ENCODE assay signal across 8 cellular contexts in the genomic region with DNA sequence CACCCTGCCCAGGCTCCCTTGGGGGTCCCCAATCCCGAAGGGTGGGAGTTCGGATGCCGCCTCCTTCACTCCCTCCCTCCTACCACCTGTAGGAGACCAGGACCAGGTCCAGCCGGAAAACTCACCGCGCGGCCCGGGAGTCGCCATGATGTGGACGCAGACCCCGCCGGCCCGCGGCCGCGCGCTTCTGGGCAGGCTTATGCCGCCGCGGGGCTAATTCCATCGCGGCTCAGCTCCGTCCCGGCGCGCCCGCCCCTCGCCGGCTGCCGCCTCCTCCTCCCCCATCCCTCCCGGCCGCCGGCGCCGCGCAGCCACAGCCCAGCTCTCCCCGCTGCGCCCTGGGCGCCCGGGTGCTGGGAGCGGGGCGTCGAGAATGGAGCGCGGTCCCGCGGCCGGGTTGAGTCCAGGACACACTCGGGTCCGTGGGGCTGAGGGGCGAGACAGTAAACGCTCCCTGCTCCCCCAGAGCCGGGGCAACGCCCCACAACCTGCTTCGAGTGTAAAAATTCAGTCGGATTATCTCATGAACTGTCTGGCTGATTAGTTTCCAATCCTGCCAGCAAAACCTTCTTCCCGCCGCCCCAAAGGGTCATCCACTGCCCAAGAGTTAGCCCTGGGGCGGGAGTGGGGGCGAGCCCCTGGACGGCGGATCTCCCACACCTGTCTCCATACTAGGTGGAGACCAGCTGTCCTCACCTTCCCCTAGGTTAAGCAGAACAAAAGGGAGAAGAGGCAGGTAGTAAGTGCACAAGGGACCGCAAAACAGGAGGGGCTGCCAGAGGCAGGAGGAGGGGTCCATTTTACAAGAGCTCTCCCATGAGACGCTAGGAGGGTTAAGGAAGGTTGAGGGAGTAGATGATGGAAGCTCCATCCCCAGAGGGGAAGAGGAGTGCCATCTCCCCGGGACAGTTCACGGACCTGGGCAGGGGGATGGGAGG. TPM values are rescaled to one million over a fixed set of nuclear protein-coding genes. Genes with fewer than 3 reads are reported as not detected.
A peak's percentile ranks its signal among the peaks of the same experiment; 100 is the strongest.
DNase-seq lines count a peak whose midpoint lies in the region; FAIRE-seq and TF ChIP-seq lines count a peak whose summit lies in the region.

TSS of gene ANO2 (minus strand) at position 189 of the 938 bp plus-strand sequence. CDS start at position 147, 42 bp downstream.

- 3% methylated on average over 42 of the region's 66 CpGs for WGBS in mesenchymal stem cell

- peaks cover 6% of the 10 kb centered on the region for H3K4me1 ChIP-seq in mesenchymal stem cell (ENCODE audit: control insufficient read depth, insufficient read depth, low read depth, low read length)

- peaks cover 65 to 70% of the 10 kb centered on the region in 2 experiments for H3K27me3 ChIP-seq in mesenchymal stem cell (ENCODE audit: control insufficient read depth in 1 of 2, insufficient read depth in 1 of 2, low read length in 2 of 2)

- H3K23ac ChIP-seq in mesenchymal stem cell (ENCODE audit: low read length in 2 of 2) = no peak within 1 kb of the TSS

- H2BK5ac ChIP-seq in mesenchymal stem cell (ENCODE audit: low read depth, low read length, poor library complexity, severe bottlenecking) = no peak within 1 kb of the TSS

- no peak within 1 kb of the TSS for H3K4ac ChIP-seq in mesenchymal stem cell (ENCODE audit: low read depth in 1 of 2, low read length in 2 of 2)

- no peak for TF ChIP-seq CTCF in 22Rv1 (IDR thresholded peaks at IDR 0.05)

- no peaks in the 10 kb centered on the region for H3K79me1 ChIP-seq in mesenchymal stem cell (replicated peaks; ENCODE audit: low read length, poor library complexity, severe bottlenecking)

- H3K18ac ChIP-seq in mesenchymal stem cell (ENCODE audit: low read depth in 1 of 2, low read length in 2 of 2) = no peak within 1 kb of the TSS

- H2BK12ac ChIP-seq in mesenchymal stem cell (ENCODE audit: low read length in 2 of 2) = no peak within 1 kb of the TSS

- no peak within 1 kb of the TSS for H2AK5ac ChIP-seq in mesenchymal stem cell (ENCODE audit: low read length, severe bottlenecking)

- peak within 1 kb of the TSS; percentile 94 for H3K4me2 ChIP-seq in mesenchymal stem cell (ENCODE audit: low read length, poor library complexity, severe bottlenecking)

- FAIRE-seq in GM12891 (lab: Jason Lieb, UNC) = no peak

- H2BK15ac ChIP-seq in mesenchymal stem cell (ENCODE audit: low read depth, poor library complexity, severe bottlenecking) = no peak within 1 kb of the TSS

- no peaks in the 10 kb centered on the region for H3K9me3 ChIP-seq in mesenchymal stem cell (ENCODE audit: control insufficient read depth, low read length)

- peak within 1 kb of the TSS; percentile 49 for H3K27ac ChIP-seq in 22Rv1
- no peak within 1 kb of the TSS for H3K27ac ChIP-seq in mesenchymal stem cell (ENCODE audit: low read length, poor library complexity, severe bottlenecking)

- H4K8ac ChIP-seq in mesenchymal stem cell (ENCODE audit: low read length) = no peak within 1 kb of the TSS

- peak; percentile 68 for DNase-seq in NCI-H146 treated with DMSO at 0.1 percent for 48 hours (lab: John Stamatoyannopoulos, UW; ENCODE audit: unreplicated experiment)
- peak; percentile 90 for DNase-seq in ecto neural progenitor cell (ENCODE audit: low spot score)
- peak; percentile 15 for DNase-seq in mesenchymal stem cell
- DNase-seq in GM12891 (ENCODE audit: insufficient read length, low spot score) = no peak
- DNase-seq in activated CD4-positive, CD25-positive, alpha-beta regulatory T cell (lab: John Stamatoyannopoulos, UW) = no peak
- no peak for DNase-seq in activated T-cell treated with anti-CD3 and anti-CD28 coated beads for 4 hours
- no peak for DNase-seq in NCI-H774 (lab: John Stamatoyannopoulos, UW)

- H3K4me3 ChIP-seq in mesenchymal stem cell (ENCODE audit: insufficient read depth in 1 of 2, low read depth in 1 of 2, low read length in 2 of 2) = peak within 1 kb of the TSS; percentile 57 to 74

- H3K36me3 ChIP-seq in mesenchymal stem cell (ENCODE audit: control insufficient read depth in 1 of 2, insufficient read depth in 2 of 2, low read depth in 1 of 2, low read length in 2 of 2) = no peaks in the 10 kb centered on the region

- H3K9ac ChIP-seq in mesenchymal stem cell (ENCODE audit: low read length) = peak within 1 kb of the TSS; percentile 66

- no peak for TF ChIP-seq POLR2A in GM12891 (IDR thresholded peaks at IDR 0.05; ENCODE audit: low read depth, low read length)

- no peak within 1 kb of the TSS for H4K91ac ChIP-seq in mesenchymal stem cell (ENCODE audit: low read length)

- H2AFZ ChIP-seq in mesenchymal stem cell (ENCODE audit: low read depth, low read length) = no peak within 1 kb of the TSS

- H3K14ac ChIP-seq in mesenchymal stem cell (ENCODE audit: low read length in 2 of 2) = no peak within 1 kb of the TSS

- H2BK120ac ChIP-seq in mesenchymal stem cell (ENCODE audit: low read depth, low read length) = no peak within 1 kb of the TSS

TF ChIP-seq in GM12891, 5 proteins besides CTCF, POLR2A, EP300 and RAD21:
- TF ChIP-seq POU2F2 (IDR thresholded peaks at IDR 0.05; ENCODE audit: low read depth, low read length) (no peak), SPI1 (IDR thresholded peaks at IDR 0.05; ENCODE audit: low read depth, low read length) (no peak), POLR2AphosphoS5 (IDR thresholded peaks at IDR 0.05; ENCODE audit: low read depth, low read length) (no peak), PAX5 (IDR thresholded peaks at IDR 0.05; ENCODE audit: insufficient read depth, low read length, severe bottlenecking) (no peak), TAF1 (IDR thresholded peaks at IDR 0.05; ENCODE audit: low read depth, low read length) (no peak)

RNA-seq across cellular contexts. Expression of gene ANO2, which starts in this region (rescaled TPM):
- 1.1 TPM for polyA plus RNA-seq in mesenchymal stem cell (2013, experiment 1 of 2)
- polyA plus RNA-seq in mesenchymal stem cell (2013, experiment 2 of 2) = 1.1 TPM
- polyA plus RNA-seq in GM12891 (2012; ENCODE audit: low read depth, missing spikeins) = not detected

Comparison
In these comparisons a context has a peak if more than half of its experiments do, and no peak if none do; other contexts are left out.
1. DNase-seq: peak in NCI-H146 treated with DMSO at 0.1 percent for 48 hours (single experiment), ecto neural progenitor cell (single experiment) and mesenchymal stem cell (single experiment); none in GM12891 (single experiment), activated CD4-positive, CD25-positive, alpha-beta regulatory T cell (0 of 4), activated T-cell treated with anti-CD3 and anti-CD28 coated beads for 4 hours (single experiment) and NCI-H774 (single experiment).